ENCODE assay signal across 1 cellular context in the genomic region with DNA sequence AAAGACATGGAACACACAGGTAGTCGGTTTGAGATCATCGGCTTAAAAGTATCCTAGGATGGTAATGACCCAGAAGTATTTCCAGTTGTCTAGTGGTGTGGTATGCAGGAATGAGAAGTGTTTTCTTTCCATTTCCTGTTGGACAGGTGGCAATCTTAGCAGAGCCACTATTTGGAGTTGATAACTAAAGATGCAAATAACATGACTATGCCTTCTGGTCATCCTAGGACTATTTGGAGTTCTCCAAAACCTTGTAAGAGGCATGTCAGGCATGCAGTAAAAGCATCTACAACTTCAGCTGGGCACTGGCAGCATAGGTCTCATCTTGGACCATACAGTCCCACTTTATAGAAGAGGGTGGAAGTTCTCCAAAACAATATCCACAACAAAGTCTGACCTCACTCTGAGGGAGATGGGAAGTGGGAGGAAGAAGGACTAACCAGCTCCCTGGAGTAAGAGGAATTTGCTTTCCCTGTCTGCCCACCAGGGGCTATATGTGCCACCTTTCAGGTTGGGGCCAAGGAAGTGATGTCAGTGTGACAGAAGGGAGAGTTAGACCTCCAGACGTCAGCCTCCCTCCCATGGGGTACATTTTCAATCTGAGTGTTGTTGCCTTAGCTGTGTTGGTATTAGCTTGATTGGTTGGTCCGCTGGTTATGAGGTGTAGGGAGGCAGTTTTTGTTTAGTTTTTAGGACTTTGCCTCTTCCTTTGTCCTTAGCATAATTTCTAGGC.
TF ChIP-seq lines count a peak whose summit lies in the region.

No MANE protein-coding gene starts in this region.

TF ChIP-seq in HCT116, 20 proteins besides CTCF, POLR2A, EP300 and RAD21 (continued from another document):
- TF ChIP-seq, protein P1, sequence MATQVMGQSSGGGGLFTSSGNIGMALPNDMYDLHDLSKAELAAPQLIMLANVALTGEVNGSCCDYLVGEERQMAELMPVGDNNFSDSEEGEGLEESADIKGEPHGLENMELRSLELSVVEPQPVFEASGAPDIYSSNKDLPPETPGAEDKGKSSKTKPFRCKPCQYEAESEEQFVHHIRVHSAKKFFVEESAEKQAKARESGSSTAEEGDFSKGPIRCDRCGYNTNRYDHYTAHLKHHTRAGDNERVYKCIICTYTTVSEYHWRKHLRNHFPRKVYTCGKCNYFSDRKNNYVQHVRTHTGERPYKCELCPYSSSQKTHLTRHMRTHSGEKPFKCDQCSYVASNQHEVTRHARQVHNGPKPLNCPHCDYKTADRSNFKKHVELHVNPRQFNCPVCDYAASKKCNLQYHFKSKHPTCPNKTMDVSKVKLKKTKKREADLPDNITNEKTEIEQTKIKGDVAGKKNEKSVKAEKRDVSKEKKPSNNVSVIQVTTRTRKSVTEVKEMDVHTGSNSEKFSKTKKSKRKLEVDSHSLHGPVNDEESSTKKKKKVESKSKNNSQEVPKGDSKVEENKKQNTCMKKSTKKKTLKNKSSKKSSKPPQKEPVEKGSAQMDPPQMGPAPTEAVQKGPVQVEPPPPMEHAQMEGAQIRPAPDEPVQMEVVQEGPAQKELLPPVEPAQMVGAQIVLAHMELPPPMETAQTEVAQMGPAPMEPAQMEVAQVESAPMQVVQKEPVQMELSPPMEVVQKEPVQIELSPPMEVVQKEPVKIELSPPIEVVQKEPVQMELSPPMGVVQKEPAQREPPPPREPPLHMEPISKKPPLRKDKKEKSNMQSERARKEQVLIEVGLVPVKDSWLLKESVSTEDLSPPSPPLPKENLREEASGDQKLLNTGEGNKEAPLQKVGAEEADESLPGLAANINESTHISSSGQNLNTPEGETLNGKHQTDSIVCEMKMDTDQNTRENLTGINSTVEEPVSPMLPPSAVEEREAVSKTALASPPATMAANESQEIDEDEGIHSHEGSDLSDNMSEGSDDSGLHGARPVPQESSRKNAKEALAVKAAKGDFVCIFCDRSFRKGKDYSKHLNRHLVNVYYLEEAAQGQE (IDR thresholded peaks at IDR 0.05; ENCODE audit: low read depth) = no peak
- TF ChIP-seq CEBPB (IDR thresholded peaks at IDR 0.05; ENCODE audit: low read depth) (no peak), TCF7L2 (IDR thresholded peaks at IDR 0.05; ENCODE audit: borderline replicate concordance, extremely low read depth, insufficient read depth, insufficient read length) (no peak), YY1 (IDR thresholded peaks at IDR 0.05; ENCODE audit: extremely low read depth, insufficient replicate concordance, low read depth, low read length) (no peak), SRF (IDR thresholded peaks at IDR 0.05; ENCODE audit: low read depth) (no peak), SP1 (IDR thresholded peaks at IDR 0.05; ENCODE audit: low read depth) (no peak), ATF3 (IDR thresholded peaks at IDR 0.05) (no peak), EZH2 (IDR thresholded peaks at IDR 0.05) (no peak), ZBTB33 (IDR thresholded peaks at IDR 0.05; ENCODE audit: extremely low read depth, insufficient replicate concordance, low read length) (no peak), CBX3 (IDR thresholded peaks at IDR 0.05; ENCODE audit: low read depth) (no peak)
